Comparison of ENCODE assay signal across 7 cellular contexts in the genomic region with DNA sequence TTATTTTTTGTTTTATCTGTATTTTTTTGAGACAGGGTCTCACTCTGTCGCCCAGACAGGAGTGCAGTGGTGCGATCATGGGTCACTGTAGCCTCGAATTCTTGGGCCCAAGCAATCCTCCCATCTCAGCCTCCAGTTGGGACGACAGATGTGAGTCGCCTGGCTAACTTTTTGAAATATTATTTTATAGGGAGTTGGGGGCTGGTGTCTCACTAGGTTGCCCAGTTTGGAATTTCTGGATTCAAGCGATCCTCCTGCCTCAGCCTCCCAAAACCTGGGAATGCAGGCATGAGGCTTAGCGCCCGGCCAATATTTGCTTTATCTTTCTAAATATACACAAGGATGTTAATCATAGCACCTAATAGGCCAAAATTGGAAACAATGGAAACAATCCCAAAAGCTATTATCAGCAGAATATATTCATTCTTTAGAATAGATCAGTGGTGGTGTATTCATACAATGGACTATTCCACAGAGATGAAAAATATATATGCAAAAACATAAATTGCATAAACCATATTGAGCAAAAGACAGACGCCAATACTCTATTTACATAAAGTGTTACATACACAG. TPM values are rescaled to one million over a fixed set of nuclear protein-coding genes. Genes with fewer than 3 reads are reported as not detected.
DNase-seq lines count a peak whose midpoint lies in the region; ATAC-seq, FAIRE-seq and TF ChIP-seq lines count a peak whose summit lies in the region.

No MANE protein-coding gene starts in this region.

- peaks cover 14% of the 10 kb centered on the region for H3K4me1 Mint-ChIP-seq in HFFc6 (ENCODE audit: low read depth)
- H3K4me1 Mint-ChIP-seq in activated CD4-positive, alpha-beta memory T cell treated with anti-CD3 and anti-CD28 coated beads, Interleukin-2, amount 10 ng/mL, durations not matched to agents 7 days and 5 days = peaks cover 13% of the 10 kb centered on the region
- peaks cover 8% of the 10 kb centered on the region for H3K4me1 Mint-ChIP-seq in stimulated activated effector memory CD8-positive, alpha-beta T cell treated with anti-CD3 and anti-CD28 coated beads, Interleukin-12 subunit alpha, Interleukin-12 subunit beta, amount 100 ng/mL, for 72 hours

- H3K9me3 Mint-ChIP-seq in HFFc6 = no peaks in the 10 kb centered on the region
- no peaks in the 10 kb centered on the region for H3K9me3 Mint-ChIP-seq in activated CD4-positive, alpha-beta memory T cell treated with anti-CD3 and anti-CD28 coated beads, Interleukin-2, amount 10 ng/mL, durations not matched to agents 7 days and 5 days
- no peaks in the 10 kb centered on the region for H3K9me3 Mint-ChIP-seq in stimulated activated effector memory CD8-positive, alpha-beta T cell treated with anti-CD3 and anti-CD28 coated beads, Interleukin-12 subunit alpha, Interleukin-12 subunit beta, amount 100 ng/mL, for 72 hours

- no peak for ATAC-seq in stimulated activated effector memory CD8-positive, alpha-beta T cell treated with anti-CD3 and anti-CD28 coated beads, Interleukin-12 subunit alpha, Interleukin-12 subunit beta, amount 100 ng/mL, for 72 hours
- no peak for ATAC-seq in GM19035 (IDR thresholded peaks at IDR 0.05; ENCODE audit: unreplicated experiment)

- DNase-seq in HFFc6 = no peak
- DNase-seq in activated CD4-positive, alpha-beta memory T cell treated with anti-CD3 and anti-CD28 coated beads, Interleukin-2, amount 10 ng/mL, durations not matched to agents 7 days and 5 days = no peak
- no peak for DNase-seq in stimulated activated effector memory CD8-positive, alpha-beta T cell treated with anti-CD3 and anti-CD28 coated beads, Interleukin-12 subunit alpha, Interleukin-12 subunit beta, amount 100 ng/mL, for 72 hours (ENCODE audit: low spot score in 2 of 2)
- no peak for DNase-seq in urothelium cell line (ENCODE audit: low spot score)
- DNase-seq in activated CD8-positive, alpha-beta memory T cell treated with anti-CD3 and anti-CD28 coated beads, Interleukin-2, amount 50 U/mL, for 48 hours = no peak

- H3K36me3 Mint-ChIP-seq in HFFc6 (ENCODE audit: low read depth) = peaks cover 9% of the 10 kb centered on the region
- peaks cover 13% of the 10 kb centered on the region for H3K36me3 Mint-ChIP-seq in activated CD4-positive, alpha-beta memory T cell treated with anti-CD3 and anti-CD28 coated beads, Interleukin-2, amount 10 ng/mL, durations not matched to agents 7 days and 5 days (ENCODE audit: low read depth)
- peaks cover 44% of the 10 kb centered on the region for H3K36me3 Mint-ChIP-seq in stimulated activated effector memory CD8-positive, alpha-beta T cell treated with anti-CD3 and anti-CD28 coated beads, Interleukin-12 subunit alpha, Interleukin-12 subunit beta, amount 100 ng/mL, for 72 hours

- CTCF ChIA-PET in activated CD4-positive, alpha-beta memory T cell treated with anti-CD3 and anti-CD28 coated beads, Interleukin-2, amount 10 ng/mL, durations not matched to agents 7 days and 5 days (lab: Charles Lee) = interaction anchor here (0.6 to 1.1 kb wide), 3 partner anchors 16 to 494 kb away, joined by 4 to 5 read pairs (median 4); no protein-coding TSS in a partner anchor

- H3K4me3 ChIP-seq in iPS-11a (ENCODE audit: low read depth, low read length) = peak overlapping the region; percentile 69

- TF ChIP-seq CTCF in HFFc6 (IDR thresholded peaks at IDR 0.05) = no peak

- peak overlapping the region; percentile 84 for H3K27ac Mint-ChIP-seq in HFFc6
- peak overlapping the region; percentile 84 for H3K27ac Mint-ChIP-seq in activated CD4-positive, alpha-beta memory T cell treated with anti-CD3 and anti-CD28 coated beads, Interleukin-2, amount 10 ng/mL, durations not matched to agents 7 days and 5 days
- H3K27ac Mint-ChIP-seq in stimulated activated effector memory CD8-positive, alpha-beta T cell treated with anti-CD3 and anti-CD28 coated beads, Interleukin-12 subunit alpha, Interleukin-12 subunit beta, amount 100 ng/mL, for 72 hours = peak overlapping the region; percentile 90

- FAIRE-seq in urothelium cell line (lab: Jason Lieb, UNC) = no peak

- H3K27me3 Mint-ChIP-seq in HFFc6 (ENCODE audit: insufficient read depth) = peaks cover 9% of the 10 kb centered on the region
- no peaks in the 10 kb centered on the region for H3K27me3 Mint-ChIP-seq in activated CD4-positive, alpha-beta memory T cell treated with anti-CD3 and anti-CD28 coated beads, Interleukin-2, amount 10 ng/mL, durations not matched to agents 7 days and 5 days

- POLR2A ChIA-PET in activated CD4-positive, alpha-beta memory T cell treated with anti-CD3 and anti-CD28 coated beads, Interleukin-2, amount 10 ng/mL, durations not matched to agents 7 days and 5 days (lab: Charles Lee) = interaction anchor here (0.6 to 1.4 kb wide), 7 partner anchors 10 to 538 kb away, joined by 3 to 8 read pairs (median 3); partner anchors contain the start of genes SMG5 and SYT11

- H3K4me3 Mint-ChIP-seq in HFFc6 = peak overlapping the region; percentile 92
- peak overlapping the region; percentile 85 for H3K4me3 Mint-ChIP-seq in activated CD4-positive, alpha-beta memory T cell treated with anti-CD3 and anti-CD28 coated beads, Interleukin-2, amount 10 ng/mL, durations not matched to agents 7 days and 5 days
- H3K4me3 Mint-ChIP-seq in stimulated activated effector memory CD8-positive, alpha-beta T cell treated with anti-CD3 and anti-CD28 coated beads, Interleukin-12 subunit alpha, Interleukin-12 subunit beta, amount 100 ng/mL, for 72 hours = peak overlapping the region; percentile 89

RNA-seq across cellular contexts. Expression of gene DAP3, which starts 55.9 kb away (rescaled TPM):
- total RNA-seq in HFFc6 (2021; fragmentation: NEBNext Ultra II Directional; extraction: Animal tissue kit (Norgen Biotek cat#: 25700)) = 100 to 1,000 TPM; 100 to 110 (median 104) TPM
- total RNA-seq in activated CD4-positive, alpha-beta memory T cell treated with anti-CD3 and anti-CD28 coated beads, Interleukin-2, amount 10 ng/mL, durations not matched to agents 7 days and 5 days = 100 to 1,000 TPM; 119 to 123 TPM

RNA-seq across cellular contexts. Expression of gene YY1AP1, which starts 56.2 kb away (rescaled TPM):
- 10 to 100 TPM; 39.6 to 50.7 (median 42.0) TPM for total RNA-seq in HFFc6 (2021; fragmentation: NEBNext Ultra II Directional; extraction: Animal tissue kit (Norgen Biotek cat#: 25700))
- total RNA-seq in activated CD4-positive, alpha-beta memory T cell treated with anti-CD3 and anti-CD28 coated beads, Interleukin-2, amount 10 ng/mL, durations not matched to agents 7 days and 5 days = 10 to 100 TPM; 75.2 to 80.2 TPM
